8 cellular contexts compared by ENCODE assay signal in genomic region chr4:54231419-54232150, GRCh38. TPM values are rescaled to one million over a fixed set of nuclear protein-coding genes. Genes with fewer than 3 reads are reported as not detected.
DNase-seq lines count a peak whose midpoint lies in the region; TF ChIP-seq lines count a peak whose summit lies in the region.

No MANE protein-coding gene starts in this region.

- peaks cover 73% of the 10 kb centered on the region for H3K79me2 ChIP-seq in osteoblast (ENCODE audit: insufficient read depth, low read length)

- H3K27ac ChIP-seq in BLaER1 treated with 17β-estradiol and CSF1 and Interleukin-3, amounts not matched to agents 10 nM and 100 nM: no peak overlapping the region
- H3K27ac ChIP-seq in osteoblast (ENCODE audit: low read depth, low read length): peak overlapping the region; percentile 75

- H3K9ac ChIP-seq in BLaER1 treated with 17β-estradiol and CSF1 and Interleukin-3, amounts not matched to agents 10 nM and 100 nM: no peak overlapping the region

- CTCF ChIA-PET in activated naive CD4-positive, alpha-beta T cell treated with anti-CD3 and anti-CD28 coated beads, Interleukin-2, amount 10 ng/mL, durations not matched to agents 7 days and 5 days (lab: Charles Lee): interaction anchor here (1.2 to 5.3 kb wide), 2 partner anchors 132 to 324 kb away, joined by 5 to 63 read pairs; partner anchors contain the start of gene GSX2

- H3K9me3 Mint-ChIP-seq in activated naive CD4-positive, alpha-beta T cell treated with anti-CD3 and anti-CD28 coated beads, Interleukin-2, amount 10 ng/mL, durations not matched to agents 7 days and 5 days: no peaks in the 10 kb centered on the region

- H3K4me2 ChIP-seq in BLaER1 treated with 17β-estradiol and CSF1 and Interleukin-3, amounts not matched to agents 10 nM and 100 nM: no peak overlapping the region
- peak overlapping the region; percentile 77 for H3K4me2 ChIP-seq in osteoblast (ENCODE audit: insufficient read depth, low read length)

- H3K9me3 ChIP-seq in BLaER1 treated with 17β-estradiol and CSF1 and Interleukin-3, amounts not matched to agents 10 nM and 100 nM (replicated peaks in 1 of 11): peaks cover 48 to 70% (median 62%) of the 10 kb centered on the region in 11 experiments
- no peaks in the 10 kb centered on the region for H3K9me3 ChIP-seq in osteoblast (ENCODE audit: low read depth, low read length)

- H3K36me3 Mint-ChIP-seq in activated naive CD4-positive, alpha-beta T cell treated with anti-CD3 and anti-CD28 coated beads, Interleukin-2, amount 10 ng/mL, durations not matched to agents 7 days and 5 days: peaks cover 2% of the 10 kb centered on the region

- no peak overlapping the region for H3K27ac Mint-ChIP-seq in activated naive CD4-positive, alpha-beta T cell treated with anti-CD3 and anti-CD28 coated beads, Interleukin-2, amount 10 ng/mL, durations not matched to agents 7 days and 5 days

- no peaks in the 10 kb centered on the region; a peak in 2 of 22 replicates for H4K20me1 ChIP-seq in BLaER1 treated with 17β-estradiol and CSF1 and Interleukin-3, amounts not matched to agents 10 nM and 100 nM
- H4K20me1 ChIP-seq in osteoblast (ENCODE audit: insufficient read depth, low read length): peaks cover 47% of the 10 kb centered on the region

- TF ChIP-seq CTCF in foreskin fibroblast (IDR thresholded peaks at IDR 0.05; ENCODE audit: low read depth, low read length) (no peak), osteoblast (IDR thresholded peaks at IDR 0.05; ENCODE audit: extremely low read depth, low read depth, low read length) (no peak)

- peaks cover 7 to 11% (median 8%) of the 10 kb centered on the region in 10 experiments; a peak in 14 of 20 replicates for H3K4me1 ChIP-seq in BLaER1 treated with 17β-estradiol and CSF1 and Interleukin-3, amounts not matched to agents 10 nM and 100 nM
- peaks cover 30% of the 10 kb centered on the region for H3K4me1 ChIP-seq in osteoblast (ENCODE audit: insufficient read depth, low read length)

- peaks cover 0 to 5% (median 0%) of the 10 kb centered on the region in 11 experiments; a peak in 2 of 22 replicates for H3K36me3 ChIP-seq in BLaER1 treated with 17β-estradiol and CSF1 and Interleukin-3, amounts not matched to agents 10 nM and 100 nM
- no peaks in the 10 kb centered on the region for H3K36me3 ChIP-seq in osteoblast (ENCODE audit: insufficient read depth, low read length)

- DNase-seq in NCI-H69 (lab: John Stamatoyannopoulos, UW): peak; percentile 8
- DNase-seq in foreskin fibroblast: peak; percentile 77 to 91
- DNase-seq in osteoblast (ENCODE audit: insufficient read length, low spot score, missing footprints): peak; percentile 89
- DNase-seq in DMS153 (lab: John Stamatoyannopoulos, UW): no peak
- no peak for DNase-seq in DMS79 treated with DMSO at 0.1 percent for 48 hours (lab: John Stamatoyannopoulos, UW)
- no peak for DNase-seq in SKM-1 (lab: John Stamatoyannopoulos, UW; ENCODE audit: unreplicated experiment)
- no peak for DNase-seq in activated naive CD4-positive, alpha-beta T cell treated with anti-CD3 and anti-CD28 coated beads, Interleukin-2, amount 10 ng/mL, durations not matched to agents 7 days and 5 days

- H3K27me3 Mint-ChIP-seq in activated naive CD4-positive, alpha-beta T cell treated with anti-CD3 and anti-CD28 coated beads, Interleukin-2, amount 10 ng/mL, durations not matched to agents 7 days and 5 days: peaks cover 92% of the 10 kb centered on the region

- peak overlapping the region in 9 of 10 experiments; percentile 13 to 61 (median 40); a peak in 11 of 20 replicates for H3K4me3 ChIP-seq in BLaER1 treated with 17β-estradiol and CSF1 and Interleukin-3, amounts not matched to agents 10 nM and 100 nM
- H3K4me3 ChIP-seq in foreskin fibroblast (ENCODE audit: low read depth in 1 of 2, low read length in 2 of 2) (peak overlapping the region; percentile 82 to 93), osteoblast (ENCODE audit: insufficient read depth, low read length) (peak overlapping the region; percentile 93)

- peaks cover 75 to 77% (median 76%) of the 10 kb centered on the region in 11 experiments for H3K27me3 ChIP-seq in BLaER1 treated with 17β-estradiol and CSF1 and Interleukin-3, amounts not matched to agents 10 nM and 100 nM
- no peaks in the 10 kb centered on the region for H3K27me3 ChIP-seq in osteoblast (ENCODE audit: insufficient read depth, low read length)

- H2AFZ ChIP-seq in osteoblast (ENCODE audit: low read length): peak overlapping the region; percentile 43

- H3K4me1 Mint-ChIP-seq in activated naive CD4-positive, alpha-beta T cell treated with anti-CD3 and anti-CD28 coated beads, Interleukin-2, amount 10 ng/mL, durations not matched to agents 7 days and 5 days: peaks cover 40% of the 10 kb centered on the region

- no peak overlapping the region for H3K4me3 Mint-ChIP-seq in activated naive CD4-positive, alpha-beta T cell treated with anti-CD3 and anti-CD28 coated beads, Interleukin-2, amount 10 ng/mL, durations not matched to agents 7 days and 5 days

RNA-seq across cellular contexts. Expression of gene PDGFRA, which starts 2.5 kb away (rescaled TPM):
- 316 and 373 TPM in 2 replicates for total RNA-seq in osteoblast

Comparison
In these comparisons a context has a peak if more than half of its experiments do, and no peak if none do; other contexts are left out.
1. H3K4me3 ChIP-seq: peak in every context shown above with its lines; median percentile 93 in osteoblast; 88 in foreskin fibroblast; 40 in BLaER1 treated with 17β-estradiol and CSF1 and Interleukin-3, amounts not matched to agents 10 nM and 100 nM.
2. DNase-seq: peak in NCI-H69 (single experiment), foreskin fibroblast (2 of 2) and osteoblast (single experiment); none in DMS153 (single experiment), DMS79 treated with DMSO at 0.1 percent for 48 hours (single experiment), SKM-1 (single experiment) and activated naive CD4-positive, alpha-beta T cell treated with anti-CD3 and anti-CD28 coated beads, Interleukin-2, amount 10 ng/mL, durations not matched to agents 7 days and 5 days (single experiment).